In genomic region chr9:26261503-26262330, GRCh38 we compare ENCODE assay signal across 13 cellular contexts.
DNase-seq lines count a peak whose midpoint lies in the region; ATAC-seq and TF ChIP-seq lines count a peak whose summit lies in the region.
"Had no signal": no experiment of that assay in that cellular context is flagged by ENCODE, and none has a peak within 500 bp of the region (broad histone marks: within the 10 kb centered on the region; RNA-seq: fewer than 3 reads in every experiment).

No MANE protein-coding gene starts in this region.

- H3K9ac ChIP-seq in Karpas-422 (ENCODE audit: low read length), result no peak overlapping the region

- peaks cover 66% of the 10 kb centered on the region for H3K4me1 Mint-ChIP-seq in chondrocyte (ENCODE audit: low read depth)
- H3K4me1 Mint-ChIP-seq: activated CD4-positive, alpha-beta memory T cell treated with anti-CD3 and anti-CD28 coated beads, Interleukin-2, amount 10 ng/mL, durations not matched to agents 7 days and 5 days; activated naive CD4-positive, alpha-beta T cell treated with anti-CD3 and anti-CD28 coated beads, Interleukin-2, amount 50 U/mL, for 24 hours; B cell had no signal

- H3K79me2 ChIP-seq in Karpas-422 (ENCODE audit: low read length), result no peaks in the 10 kb centered on the region

- no peak overlapping the region for H3K4me3 ChIP-seq in Karpas-422 (ENCODE audit: low read length)
- H3K4me3 ChIP-seq: right lobe of liver had no signal

- no peak for TF ChIP-seq CTCF in chondrocyte (IDR thresholded peaks at IDR 0.05)

- peak overlapping the region; percentile 3 for H3K4me3 Mint-ChIP-seq in chondrocyte (ENCODE audit: unreplicated experiment)
- H3K4me3 Mint-ChIP-seq: activated CD4-positive, alpha-beta memory T cell treated with anti-CD3 and anti-CD28 coated beads, Interleukin-2, amount 10 ng/mL, durations not matched to agents 7 days and 5 days; activated naive CD4-positive, alpha-beta T cell treated with anti-CD3 and anti-CD28 coated beads, Interleukin-2, amount 50 U/mL, for 24 hours; B cell had no signal

- no peaks in the 10 kb centered on the region for H3K4me1 ChIP-seq in Karpas-422 (ENCODE audit: low read length)
- H3K4me1 ChIP-seq: right lobe of liver had no signal

- peak overlapping the region; percentile 86 for H3K27ac Mint-ChIP-seq in chondrocyte (ENCODE audit: unreplicated experiment)
- H3K27ac Mint-ChIP-seq: activated CD4-positive, alpha-beta memory T cell treated with anti-CD3 and anti-CD28 coated beads, Interleukin-2, amount 10 ng/mL, durations not matched to agents 7 days and 5 days; activated naive CD4-positive, alpha-beta T cell treated with anti-CD3 and anti-CD28 coated beads, Interleukin-2, amount 50 U/mL, for 24 hours; B cell had no signal

- H3K27ac ChIP-seq in Karpas-422 (ENCODE audit: low read length), result no peak overlapping the region
- H3K27ac ChIP-seq: right lobe of liver had no signal

- H3K9me3 Mint-ChIP-seq in chondrocyte (ENCODE audit: low read depth), result peaks cover 13% of the 10 kb centered on the region
- H3K9me3 Mint-ChIP-seq: activated CD4-positive, alpha-beta memory T cell treated with anti-CD3 and anti-CD28 coated beads, Interleukin-2, amount 10 ng/mL, durations not matched to agents 7 days and 5 days had no signal

- no peaks in the 10 kb centered on the region for H3K9me2 ChIP-seq in Karpas-422 (replicated peaks; ENCODE audit: insufficient read depth, low read length)

- no peak overlapping the region for H3K4me2 ChIP-seq in Karpas-422 (ENCODE audit: low read depth, low read length, poor library complexity, severe bottlenecking)

- peak; percentile 26 for DNase-seq in AG08396 (ENCODE audit: low spot score)
- peak; percentile 88 for DNase-seq in LHCN-M2 (ENCODE audit: low read depth)
- no peak for DNase-seq in chondrocyte (ENCODE audit: low spot score)
- peak; percentile 65 to 70 for DNase-seq in lung microvascular endothelial cell (ENCODE audit: low read depth in 2 of 2)
- DNase-seq in iPS-NIHi11 (ENCODE audit: low spot score), result no peak
- DNase-seq in Karpas-422, result no peak
- DNase-seq: activated CD4-positive, alpha-beta memory T cell treated with anti-CD3 and anti-CD28 coated beads, Interleukin-2, amount 10 ng/mL, durations not matched to agents 7 days and 5 days; right lobe of liver; stimulated activated CD8-positive, alpha-beta memory T cell treated with anti-CD3 and anti-CD28 coated beads, Interleukin-4, amount 100 ng/mL, for 48 hours had no signal

- H4K20me1 ChIP-seq in Karpas-422 (ENCODE audit: insufficient read depth, low read depth, low read length), result no peaks in the 10 kb centered on the region

- no peaks in the 10 kb centered on the region for H3K27me3 ChIP-seq in Karpas-422 (ENCODE audit: low read length)
- H3K27me3 ChIP-seq: right lobe of liver had no signal

- no peaks in the 10 kb centered on the region for H3K27me3 Mint-ChIP-seq in chondrocyte (ENCODE audit: low read depth)
- H3K27me3 Mint-ChIP-seq: activated CD4-positive, alpha-beta memory T cell treated with anti-CD3 and anti-CD28 coated beads, Interleukin-2, amount 10 ng/mL, durations not matched to agents 7 days and 5 days; activated naive CD4-positive, alpha-beta T cell treated with anti-CD3 and anti-CD28 coated beads, Interleukin-2, amount 50 U/mL, for 24 hours; B cell had no signal

- no peaks in the 10 kb centered on the region for H3K9me3 ChIP-seq in Karpas-422 (ENCODE audit: low read length)
- H3K9me3 ChIP-seq: right lobe of liver had no signal

- ATAC-seq in GM21381 (IDR thresholded peaks at IDR 0.05; ENCODE audit: unreplicated experiment) (no peak), HG02610 (IDR thresholded peaks at IDR 0.05; ENCODE audit: unreplicated experiment) (no peak)
- ATAC-seq: right lobe of liver had no signal

- peaks cover 3% of the 10 kb centered on the region for H3K36me3 Mint-ChIP-seq in chondrocyte (ENCODE audit: low read depth)
- H3K36me3 Mint-ChIP-seq: activated naive CD4-positive, alpha-beta T cell treated with anti-CD3 and anti-CD28 coated beads, Interleukin-2, amount 50 U/mL, for 24 hours had no signal

- no peak overlapping the region for H2AFZ ChIP-seq in Karpas-422 (ENCODE audit: low read length)

- H3K36me3 ChIP-seq in Karpas-422 (ENCODE audit: insufficient read depth, low read length), result no peaks in the 10 kb centered on the region
- H3K36me3 ChIP-seq: right lobe of liver had no signal

Comparison
In these comparisons a context has a peak if more than half of its experiments do, and no peak if none do; other contexts are left out.
1. DNase-seq: peak in AG08396 (single experiment), LHCN-M2 (single experiment) and lung microvascular endothelial cell (2 of 2); none in chondrocyte (single experiment), iPS-NIHi11 (single experiment) and Karpas-422 (single experiment).